11 cellular contexts compared by ENCODE assay signal in the genomic region with DNA sequence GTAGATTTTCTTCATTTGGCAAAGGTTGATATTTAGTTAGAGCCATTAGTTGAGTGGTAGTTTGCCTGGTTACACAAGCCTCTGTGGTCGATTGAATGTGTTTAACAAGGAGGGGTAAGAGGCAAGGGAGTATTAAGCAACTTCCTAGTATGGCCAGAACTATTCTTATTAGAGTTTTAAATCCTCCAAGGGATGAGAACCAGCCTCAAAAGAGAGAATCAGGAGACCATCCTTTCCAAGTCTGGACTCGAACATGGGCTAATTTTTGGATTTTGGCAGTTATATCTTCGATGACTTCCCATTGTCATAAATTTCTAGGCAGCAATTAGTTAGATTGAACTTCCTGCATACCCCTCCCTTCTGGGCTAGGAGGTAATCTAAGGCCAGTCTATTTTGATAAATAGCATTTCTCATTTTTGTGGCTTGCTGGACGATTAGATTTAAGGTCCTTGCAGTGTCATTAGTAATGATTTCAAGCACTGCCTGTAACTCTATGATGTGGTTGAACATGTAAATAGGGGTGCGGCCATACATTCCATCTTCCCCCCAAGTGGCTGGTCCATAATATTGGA.
DNase-seq lines count a peak whose midpoint lies in the region; ATAC-seq and TF ChIP-seq lines count a peak whose summit lies in the region.
"Had no signal": no experiment of that assay in that cellular context is flagged by ENCODE, and none has a peak within 500 bp of the region (broad histone marks: within the 10 kb centered on the region; RNA-seq: fewer than 3 reads in every experiment).

No MANE protein-coding gene starts in this region.

- H3K4me3 ChIP-seq in mesenchymal stem cell (ENCODE audit: insufficient read depth in 1 of 2, low read depth in 1 of 2, low read length in 2 of 2) (no peak overlapping the region), vagina (no peak overlapping the region)

- no peak overlapping the region for H2AK5ac ChIP-seq in mesenchymal stem cell (ENCODE audit: low read length, severe bottlenecking)

- H3K27ac ChIP-seq in epithelial cell of prostate: peak overlapping the region; percentile 73
- peak overlapping the region; percentile 91 for H3K27ac ChIP-seq in mesenchymal stem cell (ENCODE audit: low read length, poor library complexity, severe bottlenecking)
- peak overlapping the region; percentile 69 for H3K27ac ChIP-seq in vagina

- H3K27me3 ChIP-seq in mesenchymal stem cell (ENCODE audit: control insufficient read depth in 1 of 2, insufficient read depth in 1 of 2, low read length in 2 of 2) (no peaks in the 10 kb centered on the region), vagina (no peaks in the 10 kb centered on the region)

- 10% methylated on average over 4 of the region's 5 CpGs for WGBS in mesenchymal stem cell

- peak; percentile 82 for ATAC-seq in Right ventricle myocardium inferior
- no peak for ATAC-seq in GM18519 (IDR thresholded peaks at IDR 0.05; ENCODE audit: low FRiP score, unreplicated experiment)
- ATAC-seq in stimulated activated naive CD8-positive, alpha-beta T cell treated with anti-CD3 and anti-CD28 coated beads, Interleukin-15, Interleukin-2, amounts not matched to agents 100 U/mL and 50 U/mL, for 24 hours: no peak
- ATAC-seq: activated CD8-positive, alpha-beta memory T cell treated with anti-CD3 and anti-CD28 coated beads, Interleukin-2, amount 10 ng/mL, durations not matched to agents 7 days and 5 days; stimulated activated naive CD8-positive, alpha-beta T cell treated with anti-CD3 and anti-CD28 coated beads, Interleukin-15, amount 100 ng/mL, for 72 hours had no signal

- H4K8ac ChIP-seq in mesenchymal stem cell (ENCODE audit: low read length): no peak overlapping the region

- peak overlapping the region in 1 of 2 experiments; percentile 85 for H2BK12ac ChIP-seq in mesenchymal stem cell (ENCODE audit: low read length in 2 of 2)

- H2BK5ac ChIP-seq in mesenchymal stem cell (ENCODE audit: low read depth, low read length, poor library complexity, severe bottlenecking): peak overlapping the region; percentile 66

- TF ChIP-seq POLR2A in vagina (IDR thresholded peaks at IDR 0.05): no peak

- peak overlapping the region; percentile 71 for H2BK120ac ChIP-seq in mesenchymal stem cell (ENCODE audit: low read depth, low read length)

- H3K9ac ChIP-seq in mesenchymal stem cell (ENCODE audit: low read length): peak overlapping the region; percentile 79

- no peak overlapping the region for H2BK15ac ChIP-seq in mesenchymal stem cell (ENCODE audit: low read depth, poor library complexity, severe bottlenecking)

- no peak for DNase-seq in Right ventricle myocardium inferior (ENCODE audit: missing footprints)
- DNase-seq in cardiac septum (ENCODE audit: low spot score): no peak
- no peak for DNase-seq in epithelial cell of prostate (ENCODE audit: low read depth, low spot score)
- DNase-seq in mesenchymal stem cell: peak; percentile 93
- DNase-seq in vagina (ENCODE audit: extremely low spot score in 2 of 2): no peak
- no peak for DNase-seq in stimulated activated naive CD8-positive, alpha-beta T cell treated with anti-CD3 and anti-CD28 coated beads, Interleukin-15, Interleukin-2, amounts not matched to agents 100 U/mL and 50 U/mL, for 24 hours
- no peak for DNase-seq in activated naive CD4-positive, alpha-beta T cell treated with Interleukin-2 at 50 U/mL for 16 hours
- DNase-seq: activated CD8-positive, alpha-beta memory T cell treated with anti-CD3 and anti-CD28 coated beads, Interleukin-2, amount 10 ng/mL, durations not matched to agents 7 days and 5 days; NCI-H510A treated with DMSO at 0.1 percent for 48 hours; stimulated activated naive CD8-positive, alpha-beta T cell treated with anti-CD3 and anti-CD28 coated beads, Interleukin-15, amount 100 ng/mL, for 72 hours had no signal

- H3K36me3 ChIP-seq in mesenchymal stem cell (ENCODE audit: control insufficient read depth in 1 of 2, insufficient read depth in 2 of 2, low read depth in 1 of 2, low read length in 2 of 2) (no peaks in the 10 kb centered on the region), vagina (no peaks in the 10 kb centered on the region)

- H3K79me1 ChIP-seq in mesenchymal stem cell (replicated peaks; ENCODE audit: low read length, poor library complexity, severe bottlenecking): no peaks in the 10 kb centered on the region

- peak overlapping the region in 1 of 2 experiments; percentile 13 for H3K4ac ChIP-seq in mesenchymal stem cell (ENCODE audit: low read depth in 1 of 2, low read length in 2 of 2)

- intact Hi-C loops in Right ventricle myocardium inferior (cut with DNase I): no loop called here
- intact Hi-C loops in cardiac septum (cut with DNase I): no loop called here
- intact Hi-C loops in vagina (cut with DNase I): no loop called here

- peaks cover 2% of the 10 kb centered on the region for H3K4me1 ChIP-seq in mesenchymal stem cell (ENCODE audit: control insufficient read depth, insufficient read depth, low read depth, low read length)
- H3K4me1 ChIP-seq in vagina: peaks cover 7% of the 10 kb centered on the region

- TF ChIP-seq CTCF in vagina (IDR thresholded peaks at IDR 0.05): no peak

- H3K14ac ChIP-seq in mesenchymal stem cell (ENCODE audit: low read length in 2 of 2): no peak overlapping the region

- no peak overlapping the region for H4K91ac ChIP-seq in mesenchymal stem cell (ENCODE audit: low read length)

- no peak overlapping the region for H2AFZ ChIP-seq in mesenchymal stem cell (ENCODE audit: low read depth, low read length)

- H3K9me3 ChIP-seq in mesenchymal stem cell (ENCODE audit: control insufficient read depth, low read length) (no peaks in the 10 kb centered on the region), vagina (no peaks in the 10 kb centered on the region)

- H3K4me2 ChIP-seq in mesenchymal stem cell (ENCODE audit: low read length, poor library complexity, severe bottlenecking): no peak overlapping the region

- H3K23ac ChIP-seq in mesenchymal stem cell (ENCODE audit: low read length in 2 of 2): no peak overlapping the region

- H3K18ac ChIP-seq in mesenchymal stem cell (ENCODE audit: low read depth in 1 of 2, low read length in 2 of 2): peak overlapping the region in 1 of 2 experiments; percentile 19
